In the genomic region with DNA sequence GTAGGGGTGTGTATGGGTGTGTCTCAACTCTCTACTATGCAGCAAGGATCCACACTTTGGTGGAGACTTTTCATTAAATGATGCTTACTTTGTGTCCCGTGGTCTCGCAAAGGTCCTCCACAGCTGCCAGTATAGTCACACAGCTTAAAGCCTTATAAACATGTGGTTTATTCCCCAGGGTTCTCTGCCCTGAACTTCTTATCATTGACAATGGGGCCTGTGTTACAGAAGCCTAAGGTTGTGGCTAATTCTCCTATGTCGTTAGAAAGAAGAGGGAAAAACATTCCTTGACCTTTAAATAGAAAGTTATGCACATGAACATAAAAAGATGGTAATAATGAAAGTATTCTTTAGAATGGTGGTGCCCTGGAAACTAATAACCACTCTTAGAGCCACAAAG, we compare ENCODE assay signal across 13 cellular contexts.
DNase-seq lines count a peak whose midpoint lies in the region; ATAC-seq and TF ChIP-seq lines count a peak whose summit lies in the region.
"Had no signal": no experiment of that assay in that cellular context is flagged by ENCODE, and none has a peak within 500 bp of the region (broad histone marks: within the 10 kb centered on the region; RNA-seq: fewer than 3 reads in every experiment).

No MANE protein-coding gene starts in this region.

- H3K4me2 ChIP-seq in smooth muscle cell: no peak overlapping the region

- no peak overlapping the region for H3K4me3 ChIP-seq in smooth muscle cell

- no peaks in the 10 kb centered on the region for H4K20me1 ChIP-seq in smooth muscle cell (ENCODE audit: low read depth)

- H3K9ac ChIP-seq in smooth muscle cell (ENCODE audit: low read depth): no peak overlapping the region

- H3F3A ChIP-seq in smooth muscle cell (ENCODE audit: low read depth): no peaks in the 10 kb centered on the region

- intact Hi-C loops in posterior vena cava (cut with DNase I): no loop called here

- WGBS in smooth muscle cell (ENCODE audit: low lambda C conversion rate): 37% methylated on average over 3 of the region's 3 CpGs

- H3K36me3 ChIP-seq in smooth muscle cell (ENCODE audit: low read depth): no peaks in the 10 kb centered on the region

- DNase-seq in COLO829 (ENCODE audit: low spot score) (peak; percentile 94), RPMI7951 (ENCODE audit: low read depth) (peak; percentile 56), foreskin melanocyte (peak; percentile 97), smooth muscle cell (lab: John Stamatoyannopoulos, UW; ENCODE audit: unreplicated experiment) (no peak), omental fat pad (ENCODE audit: low spot score) (no peak), posterior vena cava (ENCODE audit: low spot score) (no peak)
- DNase-seq: Caco-2; CD8-positive, alpha-beta T cell; DND-41; GF-D8 had no signal

- H2AFZ ChIP-seq in smooth muscle cell (ENCODE audit: low read depth): peak overlapping the region; percentile 14

- no peaks in the 10 kb centered on the region for H3K4me1 ChIP-seq in smooth muscle cell (ENCODE audit: low read depth)
- H3K4me1 ChIP-seq: Caco-2 had no signal

- ATAC-seq in omental fat pad (ENCODE audit: low FRiP score) (no peak), GM21528 (IDR thresholded peaks at IDR 0.05; ENCODE audit: low FRiP score, unreplicated experiment) (no peak)
- ATAC-seq: CD8-positive, alpha-beta T cell; HCT116 had no signal

- no peaks in the 10 kb centered on the region for H3K79me2 ChIP-seq in smooth muscle cell (ENCODE audit: low read depth)

- no peaks in the 10 kb centered on the region for H3K9me3 ChIP-seq in smooth muscle cell (replicated peaks; ENCODE audit: low read depth)
- H3K9me3 ChIP-seq: Caco-2 had no signal

- no peak for TF ChIP-seq CTCF in smooth muscle cell (IDR thresholded peaks at IDR 0.05; ENCODE audit: borderline replicate concordance, insufficient read depth, poor library complexity, severe bottlenecking)
- TF ChIP-seq CTCF in omental fat pad (IDR thresholded peaks at IDR 0.05): no peak

- H3K27me3 ChIP-seq in smooth muscle cell (ENCODE audit: low read depth): no peaks in the 10 kb centered on the region

- H3K27ac ChIP-seq in smooth muscle cell (ENCODE audit: low read depth): no peak overlapping the region
- H3K27ac ChIP-seq: 22Rv1 had no signal

Comparison
In these comparisons a context has a peak if more than half of its experiments do, and no peak if none do; other contexts are left out.
1. DNase-seq: peak in COLO829 (single experiment), RPMI7951 (single experiment) and foreskin melanocyte (single experiment); none in smooth muscle cell (single experiment), omental fat pad (single experiment) and posterior vena cava (single experiment).